ENCODE assay signal across 1 cellular context in the genomic region with DNA sequence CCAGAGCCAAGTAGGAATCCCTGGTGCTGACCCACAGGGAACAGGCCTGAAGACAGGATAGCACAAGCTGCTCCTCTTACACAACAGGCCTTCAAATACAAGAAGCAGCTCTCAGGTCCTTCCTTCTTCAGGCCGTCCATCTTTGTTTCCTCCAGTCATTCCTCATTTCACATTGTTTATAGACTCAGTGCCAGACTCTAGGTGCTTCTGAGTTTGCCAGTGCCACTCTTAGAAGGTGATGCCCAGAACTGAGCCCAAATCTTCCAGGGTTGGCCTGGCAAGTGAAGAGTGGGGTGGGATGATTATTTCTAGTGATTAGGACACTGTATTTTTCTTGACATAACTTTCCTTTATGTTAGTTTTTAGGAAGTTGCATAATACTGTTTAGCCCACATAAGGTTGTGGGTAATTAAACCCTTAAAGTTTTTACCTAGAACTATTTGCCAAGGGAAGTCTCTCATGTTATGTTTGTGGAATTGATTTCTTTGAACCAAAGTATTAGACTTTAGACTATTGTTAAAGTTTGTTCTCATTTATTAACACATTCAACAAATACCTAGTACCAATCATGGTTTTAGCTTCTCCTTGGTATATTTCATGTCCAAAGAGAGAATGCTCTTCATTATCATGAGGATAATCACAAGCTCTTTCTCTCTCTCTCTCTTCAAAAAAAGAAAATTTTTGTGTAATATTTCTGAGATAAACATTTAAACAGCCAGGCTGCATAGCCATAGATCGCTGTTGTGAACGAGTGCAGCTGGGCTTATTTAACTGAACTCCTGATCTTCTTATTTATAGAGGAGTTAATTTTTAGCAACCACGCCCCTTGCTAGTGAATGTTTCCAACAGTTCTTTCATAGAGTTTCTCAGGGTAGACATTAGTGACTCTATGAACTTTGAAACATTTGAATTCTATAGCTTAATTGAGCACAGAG.
TF ChIP-seq lines count a peak whose summit lies in the region.

No MANE protein-coding gene starts in this region.

TF ChIP-seq in HepG2, 621 proteins besides CTCF, POLR2A, EP300 and RAD21 (continued from another document and continues in another):
- TF ChIP-seq, protein P1, sequence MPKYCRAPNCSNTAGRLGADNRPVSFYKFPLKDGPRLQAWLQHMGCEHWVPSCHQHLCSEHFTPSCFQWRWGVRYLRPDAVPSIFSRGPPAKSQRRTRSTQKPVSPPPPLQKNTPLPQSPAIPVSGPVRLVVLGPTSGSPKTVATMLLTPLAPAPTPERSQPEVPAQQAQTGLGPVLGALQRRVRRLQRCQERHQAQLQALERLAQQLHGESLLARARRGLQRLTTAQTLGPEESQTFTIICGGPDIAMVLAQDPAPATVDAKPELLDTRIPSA (CRISPR knock-in tag; IDR thresholded peaks at IDR 0.05; ENCODE audit: borderline replicate concordance), result no peak
- TF ChIP-seq, protein P2, sequence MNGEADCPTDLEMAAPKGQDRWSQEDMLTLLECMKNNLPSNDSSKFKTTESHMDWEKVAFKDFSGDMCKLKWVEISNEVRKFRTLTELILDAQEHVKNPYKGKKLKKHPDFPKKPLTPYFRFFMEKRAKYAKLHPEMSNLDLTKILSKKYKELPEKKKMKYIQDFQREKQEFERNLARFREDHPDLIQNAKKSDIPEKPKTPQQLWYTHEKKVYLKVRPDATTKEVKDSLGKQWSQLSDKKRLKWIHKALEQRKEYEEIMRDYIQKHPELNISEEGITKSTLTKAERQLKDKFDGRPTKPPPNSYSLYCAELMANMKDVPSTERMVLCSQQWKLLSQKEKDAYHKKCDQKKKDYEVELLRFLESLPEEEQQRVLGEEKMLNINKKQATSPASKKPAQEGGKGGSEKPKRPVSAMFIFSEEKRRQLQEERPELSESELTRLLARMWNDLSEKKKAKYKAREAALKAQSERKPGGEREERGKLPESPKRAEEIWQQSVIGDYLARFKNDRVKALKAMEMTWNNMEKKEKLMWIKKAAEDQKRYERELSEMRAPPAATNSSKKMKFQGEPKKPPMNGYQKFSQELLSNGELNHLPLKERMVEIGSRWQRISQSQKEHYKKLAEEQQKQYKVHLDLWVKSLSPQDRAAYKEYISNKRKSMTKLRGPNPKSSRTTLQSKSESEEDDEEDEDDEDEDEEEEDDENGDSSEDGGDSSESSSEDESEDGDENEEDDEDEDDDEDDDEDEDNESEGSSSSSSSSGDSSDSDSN (CRISPR knock-in tag; IDR thresholded peaks at IDR 0.05), result no peak
- TF ChIP-seq ZNF772 (CRISPR knock-in tag; IDR thresholded peaks at IDR 0.05) (no peak), ZNF350 (CRISPR knock-in tag; IDR thresholded peaks at IDR 0.05; ENCODE audit: borderline replicate concordance, low read depth) (no peak), ZNF143 (CRISPR knock-in tag; IDR thresholded peaks at IDR 0.05) (no peak), PPARG (CRISPR knock-in tag; conservative IDR thresholded peaks at IDR 0.05) (peak; percentile 62), ZNF446 (CRISPR knock-in tag; IDR thresholded peaks at IDR 0.05) (no peak), RBFOX2 (IDR thresholded peaks at IDR 0.05; ENCODE audit: low read depth, low read length) (peak; percentile 27; the same call in 1 of the 2 replicates), ZNF432 (CRISPR knock-in tag; IDR thresholded peaks at IDR 0.05; ENCODE audit: borderline replicate concordance) (no peak), TEAD2 (CRISPR knock-in tag; IDR thresholded peaks at IDR 0.05) (no peak), ZNF562 (CRISPR knock-in tag; IDR thresholded peaks at IDR 0.05; ENCODE audit: borderline replicate concordance) (no peak), ZNF766 (CRISPR knock-in tag; IDR thresholded peaks at IDR 0.05; ENCODE audit: borderline replicate concordance) (no peak), MTF2 (CRISPR knock-in tag; IDR thresholded peaks at IDR 0.05; ENCODE audit: borderline replicate concordance) (no peak), NFE2L2 (IDR thresholded peaks at IDR 0.05; ENCODE audit: low read length) (no peak), TARDBP (CRISPR knock-in tag; IDR thresholded peaks at IDR 0.05) (0 out of 2 replicates have a peak, but pooled peaks have one; percentile 12), ZBTB8A (CRISPR knock-in tag; IDR thresholded peaks at IDR 0.05; ENCODE audit: borderline replicate concordance, low read depth) (no peak), CREB1 (IDR thresholded peaks at IDR 0.05) (no peak), CREB1 (CRISPR knock-in tag; IDR thresholded peaks at IDR 0.05) (peak; percentile 78), ZNF326 (CRISPR knock-in tag; IDR thresholded peaks at IDR 0.05; ENCODE audit: borderline replicate concordance) (no peak), TCF7L2 (IDR thresholded peaks at IDR 0.05; ENCODE audit: low read depth, low read length) (no peak), CENPX (CRISPR knock-in tag; IDR thresholded peaks at IDR 0.05) (no peak), NR1H2 (CRISPR knock-in tag; IDR thresholded peaks at IDR 0.05; ENCODE audit: borderline replicate concordance, low read depth) (no peak), KLF16 (CRISPR knock-in tag; IDR thresholded peaks at IDR 0.05) (no peak), ZNF230 (CRISPR knock-in tag; IDR thresholded peaks at IDR 0.05) (no peak), ZNF790 (CRISPR knock-in tag; IDR thresholded peaks at IDR 0.05; ENCODE audit: borderline replicate concordance) (no peak), RELA (CRISPR knock-in tag; IDR thresholded peaks at IDR 0.05) (no peak), ZNF616 (CRISPR knock-in tag; IDR thresholded peaks at IDR 0.05; ENCODE audit: low read depth) (no peak), HOXA5 (CRISPR knock-in tag; IDR thresholded peaks at IDR 0.05) (peak; percentile 29; the same call in 1 of the 2 replicates), NR2F1 (CRISPR knock-in tag; IDR thresholded peaks at IDR 0.05) (no peak; a peak in 1 of 4 replicates), ZNF563 (CRISPR knock-in tag; IDR thresholded peaks at IDR 0.05) (no peak), ZNF292 (CRISPR knock-in tag; IDR thresholded peaks at IDR 0.05; ENCODE audit: borderline replicate concordance, low read depth) (no peak), IKZF1 (IDR thresholded peaks at IDR 0.05) (no peak), ZSCAN21 (CRISPR knock-in tag; IDR thresholded peaks at IDR 0.05; ENCODE audit: borderline replicate concordance) (no peak), RFXANK (CRISPR knock-in tag; IDR thresholded peaks at IDR 0.05) (no peak)
- TF ChIP-seq, protein P3, sequence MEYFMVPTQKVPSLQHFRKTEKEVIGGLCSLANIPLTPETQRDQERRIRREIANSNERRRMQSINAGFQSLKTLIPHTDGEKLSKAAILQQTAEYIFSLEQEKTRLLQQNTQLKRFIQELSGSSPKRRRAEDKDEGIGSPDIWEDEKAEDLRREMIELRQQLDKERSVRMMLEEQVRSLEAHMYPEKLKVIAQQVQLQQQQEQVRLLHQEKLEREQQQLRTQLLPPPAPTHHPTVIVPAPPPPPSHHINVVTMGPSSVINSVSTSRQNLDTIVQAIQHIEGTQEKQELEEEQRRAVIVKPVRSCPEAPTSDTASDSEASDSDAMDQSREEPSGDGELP (IDR thresholded peaks at IDR 0.05; ENCODE audit: borderline replicate concordance, low read depth), result peak; percentile 58; the same call in 1 of the 2 replicates
- TF ChIP-seq, protein P4, sequence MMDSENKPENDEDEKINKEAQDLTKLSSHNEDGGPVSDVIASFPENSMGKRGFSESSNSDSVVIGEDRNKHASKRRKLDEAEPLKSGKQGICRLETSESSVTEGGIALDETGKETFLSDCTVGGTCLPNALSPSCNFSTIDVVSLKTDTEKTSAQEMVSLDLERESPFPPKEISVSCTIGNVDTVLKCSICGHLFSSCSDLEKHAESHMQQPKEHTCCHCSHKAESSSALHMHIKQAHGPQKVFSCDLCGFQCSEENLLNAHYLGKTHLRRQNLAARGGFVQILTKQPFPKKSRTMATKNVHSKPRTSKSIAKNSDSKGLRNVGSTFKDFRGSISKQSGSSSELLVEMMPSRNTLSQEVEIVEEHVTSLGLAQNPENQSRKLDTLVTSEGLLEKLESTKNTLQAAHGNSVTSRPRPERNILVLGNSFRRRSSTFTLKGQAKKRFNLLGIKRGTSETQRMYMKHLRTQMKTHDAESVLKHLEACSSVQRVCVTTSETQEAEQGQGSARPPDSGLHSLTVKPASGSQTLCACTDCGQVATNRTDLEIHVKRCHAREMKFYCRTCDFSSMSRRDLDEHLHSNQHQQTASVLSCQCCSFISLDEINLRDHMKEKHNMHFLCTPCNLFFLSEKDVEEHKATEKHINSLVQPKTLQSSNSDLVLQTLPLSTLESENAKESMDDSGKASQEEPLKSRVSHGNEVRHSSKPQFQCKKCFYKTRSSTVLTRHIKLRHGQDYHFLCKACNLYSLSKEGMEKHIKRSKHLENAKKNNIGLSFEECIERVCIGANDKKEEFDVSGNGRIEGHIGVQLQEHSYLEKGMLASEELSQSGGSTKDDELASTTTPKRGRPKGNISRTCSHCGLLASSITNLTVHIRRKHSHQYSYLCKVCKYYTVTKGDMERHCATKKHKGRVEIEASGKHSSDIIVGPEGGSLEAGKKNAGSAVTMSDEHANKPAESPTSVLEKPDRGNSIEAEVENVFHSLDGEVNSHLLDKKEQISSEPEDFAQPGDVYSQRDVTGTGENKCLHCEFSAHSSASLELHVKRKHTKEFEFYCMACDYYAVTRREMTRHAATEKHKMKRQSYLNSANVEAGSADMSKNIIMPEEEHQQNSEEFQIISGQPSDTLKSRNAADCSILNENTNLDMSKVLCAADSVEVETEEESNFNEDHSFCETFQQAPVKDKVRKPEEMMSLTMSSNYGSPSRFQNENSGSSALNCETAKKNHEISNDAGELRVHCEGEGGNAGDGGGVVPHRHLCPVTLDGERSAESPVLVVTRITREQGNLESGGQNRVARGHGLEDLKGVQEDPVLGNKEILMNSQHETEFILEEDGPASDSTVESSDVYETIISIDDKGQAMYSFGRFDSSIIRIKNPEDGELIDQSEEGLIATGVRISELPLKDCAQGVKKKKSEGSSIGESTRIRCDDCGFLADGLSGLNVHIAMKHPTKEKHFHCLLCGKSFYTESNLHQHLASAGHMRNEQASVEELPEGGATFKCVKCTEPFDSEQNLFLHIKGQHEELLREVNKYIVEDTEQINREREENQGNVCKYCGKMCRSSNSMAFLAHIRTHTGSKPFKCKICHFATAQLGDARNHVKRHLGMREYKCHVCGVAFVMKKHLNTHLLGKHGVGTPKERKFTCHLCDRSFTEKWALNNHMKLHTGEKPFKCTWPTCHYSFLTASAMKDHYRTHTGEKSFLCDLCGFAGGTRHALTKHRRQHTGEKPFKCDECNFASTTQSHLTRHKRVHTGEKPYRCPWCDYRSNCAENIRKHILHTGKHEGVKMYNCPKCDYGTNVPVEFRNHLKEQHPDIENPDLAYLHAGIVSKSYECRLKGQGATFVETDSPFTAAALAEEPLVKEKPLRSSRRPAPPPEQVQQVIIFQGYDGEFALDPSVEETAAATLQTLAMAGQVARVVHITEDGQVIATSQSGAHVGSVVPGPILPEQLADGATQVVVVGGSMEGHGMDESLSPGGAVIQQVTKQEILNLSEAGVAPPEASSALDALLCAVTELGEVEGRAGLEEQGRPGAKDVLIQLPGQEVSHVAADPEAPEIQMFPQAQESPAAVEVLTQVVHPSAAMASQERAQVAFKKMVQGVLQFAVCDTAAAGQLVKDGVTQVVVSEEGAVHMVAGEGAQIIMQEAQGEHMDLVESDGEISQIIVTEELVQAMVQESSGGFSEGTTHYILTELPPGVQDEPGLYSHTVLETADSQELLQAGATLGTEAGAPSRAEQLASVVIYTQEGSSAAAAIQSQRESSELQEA (CRISPR knock-in tag; IDR thresholded peaks at IDR 0.05; ENCODE audit: not compliant biosample characterization), result no peak
- TF ChIP-seq, protein P5, sequence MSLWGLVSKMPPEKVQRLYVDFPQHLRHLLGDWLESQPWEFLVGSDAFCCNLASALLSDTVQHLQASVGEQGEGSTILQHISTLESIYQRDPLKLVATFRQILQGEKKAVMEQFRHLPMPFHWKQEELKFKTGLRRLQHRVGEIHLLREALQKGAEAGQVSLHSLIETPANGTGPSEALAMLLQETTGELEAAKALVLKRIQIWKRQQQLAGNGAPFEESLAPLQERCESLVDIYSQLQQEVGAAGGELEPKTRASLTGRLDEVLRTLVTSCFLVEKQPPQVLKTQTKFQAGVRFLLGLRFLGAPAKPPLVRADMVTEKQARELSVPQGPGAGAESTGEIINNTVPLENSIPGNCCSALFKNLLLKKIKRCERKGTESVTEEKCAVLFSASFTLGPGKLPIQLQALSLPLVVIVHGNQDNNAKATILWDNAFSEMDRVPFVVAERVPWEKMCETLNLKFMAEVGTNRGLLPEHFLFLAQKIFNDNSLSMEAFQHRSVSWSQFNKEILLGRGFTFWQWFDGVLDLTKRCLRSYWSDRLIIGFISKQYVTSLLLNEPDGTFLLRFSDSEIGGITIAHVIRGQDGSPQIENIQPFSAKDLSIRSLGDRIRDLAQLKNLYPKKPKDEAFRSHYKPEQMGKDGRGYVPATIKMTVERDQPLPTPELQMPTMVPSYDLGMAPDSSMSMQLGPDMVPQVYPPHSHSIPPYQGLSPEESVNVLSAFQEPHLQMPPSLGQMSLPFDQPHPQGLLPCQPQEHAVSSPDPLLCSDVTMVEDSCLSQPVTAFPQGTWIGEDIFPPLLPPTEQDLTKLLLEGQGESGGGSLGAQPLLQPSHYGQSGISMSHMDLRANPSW (CRISPR knock-in tag; IDR thresholded peaks at IDR 0.05; ENCODE audit: borderline replicate concordance), result no peak
- TF ChIP-seq, protein P6, sequence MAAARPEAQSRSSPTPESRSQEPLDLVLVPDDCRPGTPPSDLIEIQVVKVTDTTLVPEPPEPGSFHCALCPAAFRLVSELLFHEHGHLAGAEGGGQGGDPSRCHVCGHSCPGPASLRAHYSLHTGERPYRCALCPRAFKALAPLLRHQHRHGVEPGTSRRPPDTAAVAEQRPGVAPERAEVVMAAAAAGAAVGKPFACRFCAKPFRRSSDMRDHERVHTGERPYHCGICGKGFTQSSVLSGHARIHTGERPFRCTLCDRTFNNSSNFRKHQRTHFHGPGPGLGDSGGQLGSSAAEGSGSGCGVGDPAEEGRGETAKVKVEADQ (CRISPR knock-in tag; IDR thresholded peaks at IDR 0.05; ENCODE audit: borderline replicate concordance), result no peak
- TF ChIP-seq, protein P7, sequence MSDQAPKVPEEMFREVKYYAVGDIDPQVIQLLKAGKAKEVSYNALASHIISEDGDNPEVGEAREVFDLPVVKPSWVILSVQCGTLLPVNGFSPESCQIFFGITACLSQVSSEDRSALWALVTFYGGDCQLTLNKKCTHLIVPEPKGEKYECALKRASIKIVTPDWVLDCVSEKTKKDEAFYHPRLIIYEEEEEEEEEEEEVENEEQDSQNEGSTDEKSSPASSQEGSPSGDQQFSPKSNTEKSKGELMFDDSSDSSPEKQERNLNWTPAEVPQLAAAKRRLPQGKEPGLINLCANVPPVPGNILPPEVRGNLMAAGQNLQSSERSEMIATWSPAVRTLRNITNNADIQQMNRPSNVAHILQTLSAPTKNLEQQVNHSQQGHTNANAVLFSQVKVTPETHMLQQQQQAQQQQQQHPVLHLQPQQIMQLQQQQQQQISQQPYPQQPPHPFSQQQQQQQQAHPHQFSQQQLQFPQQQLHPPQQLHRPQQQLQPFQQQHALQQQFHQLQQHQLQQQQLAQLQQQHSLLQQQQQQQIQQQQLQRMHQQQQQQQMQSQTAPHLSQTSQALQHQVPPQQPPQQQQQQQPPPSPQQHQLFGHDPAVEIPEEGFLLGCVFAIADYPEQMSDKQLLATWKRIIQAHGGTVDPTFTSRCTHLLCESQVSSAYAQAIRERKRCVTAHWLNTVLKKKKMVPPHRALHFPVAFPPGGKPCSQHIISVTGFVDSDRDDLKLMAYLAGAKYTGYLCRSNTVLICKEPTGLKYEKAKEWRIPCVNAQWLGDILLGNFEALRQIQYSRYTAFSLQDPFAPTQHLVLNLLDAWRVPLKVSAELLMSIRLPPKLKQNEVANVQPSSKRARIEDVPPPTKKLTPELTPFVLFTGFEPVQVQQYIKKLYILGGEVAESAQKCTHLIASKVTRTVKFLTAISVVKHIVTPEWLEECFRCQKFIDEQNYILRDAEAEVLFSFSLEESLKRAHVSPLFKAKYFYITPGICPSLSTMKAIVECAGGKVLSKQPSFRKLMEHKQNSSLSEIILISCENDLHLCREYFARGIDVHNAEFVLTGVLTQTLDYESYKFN (CRISPR knock-in tag; conservative IDR thresholded peaks at IDR 0.05), result peak; percentile 97
